In genomic region chr1:54365020-54365797, GRCh38 we compare ENCODE assay signal across 2 cellular contexts.
TF ChIP-seq lines count a peak whose summit lies in the region.

No MANE protein-coding gene starts in this region.

TF ChIP-seq in GM23338, 12 proteins besides CTCF, POLR2A, EP300 and RAD21 (continued from another document):
- no peak for TF ChIP-seq REST (IDR thresholded peaks at IDR 0.05; ENCODE audit: unreplicated experiment)
- no peak for TF ChIP-seq EZH2phosphoT487 (IDR thresholded peaks at IDR 0.05; ENCODE audit: unreplicated experiment)
- TF ChIP-seq CREB1 (CRISPR knock-in tag; IDR thresholded peaks at IDR 0.05; ENCODE audit: low read depth): no peak
- TF ChIP-seq POLR2AphosphoS5 (IDR thresholded peaks at IDR 0.05; ENCODE audit: low read depth): no peak
- no peak for TF ChIP-seq STAT1 (IDR thresholded peaks at IDR 0.05; ENCODE audit: unreplicated experiment)
- TF ChIP-seq ZNF462 (CRISPR knock-in tag; IDR thresholded peaks at IDR 0.05): no peak
- no peak for TF ChIP-seq ETS1 (IDR thresholded peaks at IDR 0.05)
- no peak for TF ChIP-seq JUNB (IDR thresholded peaks at IDR 0.05; ENCODE audit: unreplicated experiment)
- no peak for TF ChIP-seq NANOG (IDR thresholded peaks at IDR 0.05; ENCODE audit: borderline replicate concordance)

TF ChIP-seq in K562, 482 proteins besides CTCF, POLR2A, EP300 and RAD21 (continued from another document):
- no peak for TF ChIP-seq PRDM10 (IDR thresholded peaks at IDR 0.05; ENCODE audit: partially characterized antibody)
- TF ChIP-seq THRB (CRISPR knock-in tag; conservative IDR thresholded peaks at IDR 0.05): no peak
